Comparison of ENCODE assay signal across 14 cellular contexts in the genomic region with DNA sequence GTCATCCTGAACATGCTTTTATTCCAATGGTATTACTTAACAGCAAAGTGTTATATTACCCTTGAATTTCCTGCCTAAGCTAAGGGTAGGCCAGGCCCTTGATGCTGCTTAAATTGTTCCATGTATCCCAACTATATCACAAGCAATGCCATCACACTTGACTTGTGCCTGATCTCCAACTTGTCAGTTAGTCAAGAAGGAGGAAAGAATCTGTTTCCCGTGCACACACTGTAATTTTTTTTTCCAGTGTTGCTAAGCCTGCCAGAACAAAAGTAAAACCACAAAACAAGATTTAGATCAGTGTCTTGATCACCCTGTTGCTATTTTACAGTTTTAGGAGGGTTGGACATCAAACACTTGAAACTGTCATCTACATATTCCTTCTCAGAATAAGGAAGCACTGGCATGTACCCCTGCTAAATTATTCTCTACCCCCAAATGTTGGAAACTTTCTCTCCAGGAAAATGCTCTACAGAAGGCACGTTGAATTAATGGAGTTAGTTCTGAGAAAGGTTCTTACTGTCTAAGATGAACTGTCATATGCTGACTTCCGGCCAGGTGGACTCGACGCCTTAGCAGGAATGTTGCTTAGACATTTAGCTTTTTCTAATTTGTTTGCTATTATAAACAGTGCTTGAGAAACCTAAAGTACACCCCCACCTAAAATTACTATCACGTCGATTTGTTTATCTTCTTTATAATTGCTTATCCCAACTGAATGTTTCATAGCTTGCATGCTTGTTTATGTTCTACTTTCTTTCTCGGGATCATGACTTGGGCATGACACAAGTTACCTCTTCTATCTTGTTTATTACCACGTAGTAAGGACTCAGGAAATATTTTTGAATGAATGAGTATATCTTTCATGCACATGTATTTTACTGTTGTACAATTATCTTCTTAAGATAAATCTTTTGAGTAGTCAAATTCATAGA.
DNase-seq lines count a peak whose midpoint lies in the region; ATAC-seq and TF ChIP-seq lines count a peak whose summit lies in the region.
"Had no signal": no experiment of that assay in that cellular context is flagged by ENCODE, and none has a peak within 500 bp of the region (broad histone marks: within the 10 kb centered on the region; RNA-seq: fewer than 3 reads in every experiment).

No MANE protein-coding gene starts in this region.

- CTCF ChIA-PET in CD4-positive, alpha-beta T cell (lab: Charles Lee): interaction anchor here (1.1 kb wide), 1 partner anchor 43 kb away, joined by 3 read pairs; no protein-coding TSS in a partner anchor
- CTCF ChIA-PET in HEK293 (lab: Yijun Ruan, JAX): no interaction called here

- no peaks in the 10 kb centered on the region for H3K9me3 ChIP-seq in CD4-positive, alpha-beta T cell (ENCODE audit: control insufficient read depth, low read length)
- no peaks in the 10 kb centered on the region for H3K9me3 ChIP-seq in HEK293 (ENCODE audit: control insufficient read depth, insufficient read depth, low read depth, low read length)

- peaks cover 48% of the 10 kb centered on the region for H3K4me1 Mint-ChIP-seq in CD4-positive, alpha-beta T cell (ENCODE audit: low read depth)
- H3K4me1 Mint-ChIP-seq in activated T-helper 2 cell treated with anti-CD3 and anti-CD28 coated beads, Interferon-gamma antibody, Interleukin-2, Interleukin-4, amounts not matched to agents 10 μg/mL and 5 μg/mL and 100 μg/mL, durations not matched to agents 14 hours and 24 hours and 36 hours (ENCODE audit: low read depth): peaks cover 42% of the 10 kb centered on the region
- H3K4me1 Mint-ChIP-seq in mesothelial cell of epicardium: peaks cover 33% of the 10 kb centered on the region

- H3K27ac Mint-ChIP-seq in CD4-positive, alpha-beta T cell: peak overlapping the region; percentile 86
- peak overlapping the region; percentile 76 for H3K27ac Mint-ChIP-seq in activated T-helper 2 cell treated with anti-CD3 and anti-CD28 coated beads, Interferon-gamma antibody, Interleukin-2, Interleukin-4, amounts not matched to agents 10 μg/mL and 5 μg/mL and 100 μg/mL, durations not matched to agents 14 hours and 24 hours and 36 hours
- H3K27ac Mint-ChIP-seq in mesothelial cell of epicardium: peak overlapping the region; percentile 0
- H3K27ac Mint-ChIP-seq: activated B cell treated with CpG ODN at 0.5 μM for 24 hours; H9; stimulated activated effector memory CD8-positive, alpha-beta T cell treated with anti-CD3 and anti-CD28 coated beads, Interleukin-12 subunit alpha, Interleukin-12 subunit beta, amount 100 ng/mL, for 72 hours had no signal

- POLR2A ChIA-PET in CD4-positive, alpha-beta T cell (lab: Charles Lee): interaction anchor here (0.7 to 1.2 kb wide), 2 partner anchors 15 to 105 kb away, joined by 3 to 4 read pairs; no protein-coding TSS in a partner anchor
- POLR2A ChIA-PET in HEK293 (lab: Yijun Ruan, JAX): no interaction called here

- H3K4me3 ChIP-seq in HEK293 (ENCODE audit: low read depth, low read length): no peak overlapping the region

- peaks cover 13% of the 10 kb centered on the region for H3K4me1 ChIP-seq in HEK293 (ENCODE audit: control insufficient read depth, insufficient read depth, low read length)
- H3K4me1 ChIP-seq: foreskin keratinocyte had no signal

- peak overlapping the region; percentile 16 for H3K27ac ChIP-seq in CD4-positive, alpha-beta T cell (ENCODE audit: low read depth, low read length)
- H3K27ac ChIP-seq in HEK293 (ENCODE audit: extremely low read depth, low read depth, low read length): no peak overlapping the region
- H3K27ac ChIP-seq: foreskin keratinocyte had no signal

- H3K36me3 ChIP-seq in HEK293 (ENCODE audit: control insufficient read depth in 2 of 2, insufficient read depth in 1 of 2, low read length in 2 of 2): no peaks in the 10 kb centered on the region

- no peaks in the 10 kb centered on the region for H3K9me3 Mint-ChIP-seq in CD4-positive, alpha-beta T cell
- no peaks in the 10 kb centered on the region for H3K9me3 Mint-ChIP-seq in activated T-helper 2 cell treated with anti-CD3 and anti-CD28 coated beads, Interferon-gamma antibody, Interleukin-2, Interleukin-4, amounts not matched to agents 10 μg/mL and 5 μg/mL and 100 μg/mL, durations not matched to agents 14 hours and 24 hours and 36 hours
- H3K9me3 Mint-ChIP-seq in mesothelial cell of epicardium: no peaks in the 10 kb centered on the region
- H3K9me3 Mint-ChIP-seq: activated B cell treated with CpG ODN at 0.5 μM for 24 hours; H9; stimulated activated effector memory CD8-positive, alpha-beta T cell treated with anti-CD3 and anti-CD28 coated beads, Interleukin-12 subunit alpha, Interleukin-12 subunit beta, amount 100 ng/mL, for 72 hours had no signal

- no peak for TF ChIP-seq CTCF in CD4-positive, alpha-beta T cell (IDR thresholded peaks at IDR 0.05)
- no peak for TF ChIP-seq CTCF in HEK293 (tag by site-specific recombination; IDR thresholded peaks at IDR 0.05)
- TF ChIP-seq CTCF in mesothelial cell of epicardium (IDR thresholded peaks at IDR 0.05; ENCODE audit: unreplicated experiment): no peak

- H3K4me3 Mint-ChIP-seq in CD4-positive, alpha-beta T cell: peak overlapping the region; percentile 26
- H3K4me3 Mint-ChIP-seq in activated T-helper 2 cell treated with anti-CD3 and anti-CD28 coated beads, Interferon-gamma antibody, Interleukin-2, Interleukin-4, amounts not matched to agents 10 μg/mL and 5 μg/mL and 100 μg/mL, durations not matched to agents 14 hours and 24 hours and 36 hours (ENCODE audit: low read depth): no peak overlapping the region
- no peak overlapping the region for H3K4me3 Mint-ChIP-seq in mesothelial cell of epicardium
- H3K4me3 Mint-ChIP-seq: activated B cell treated with CpG ODN at 0.5 μM for 24 hours; H9; stimulated activated effector memory CD8-positive, alpha-beta T cell treated with anti-CD3 and anti-CD28 coated beads, Interleukin-12 subunit alpha, Interleukin-12 subunit beta, amount 100 ng/mL, for 72 hours had no signal

- no peaks in the 10 kb centered on the region for H3K36me3 Mint-ChIP-seq in CD4-positive, alpha-beta T cell (ENCODE audit: low read depth)
- H3K36me3 Mint-ChIP-seq in activated T-helper 2 cell treated with anti-CD3 and anti-CD28 coated beads, Interferon-gamma antibody, Interleukin-2, Interleukin-4, amounts not matched to agents 10 μg/mL and 5 μg/mL and 100 μg/mL, durations not matched to agents 14 hours and 24 hours and 36 hours (ENCODE audit: low read depth): no peaks in the 10 kb centered on the region
- H3K36me3 Mint-ChIP-seq in mesothelial cell of epicardium: no peaks in the 10 kb centered on the region

- no peaks in the 10 kb centered on the region for H3K27me3 ChIP-seq in CD4-positive, alpha-beta T cell (ENCODE audit: control insufficient read depth, insufficient read depth, low read length)
- H3K27me3 ChIP-seq: foreskin keratinocyte had no signal

- no peaks in the 10 kb centered on the region for H3K27me3 Mint-ChIP-seq in CD4-positive, alpha-beta T cell
- H3K27me3 Mint-ChIP-seq in activated T-helper 2 cell treated with anti-CD3 and anti-CD28 coated beads, Interferon-gamma antibody, Interleukin-2, Interleukin-4, amounts not matched to agents 10 μg/mL and 5 μg/mL and 100 μg/mL, durations not matched to agents 14 hours and 24 hours and 36 hours (ENCODE audit: low read depth): no peaks in the 10 kb centered on the region
- H3K27me3 Mint-ChIP-seq in mesothelial cell of epicardium (ENCODE audit: low read depth): no peaks in the 10 kb centered on the region
- H3K27me3 Mint-ChIP-seq: activated B cell treated with CpG ODN at 0.5 μM for 24 hours had no signal

- intact Hi-C loops in CD4-positive, alpha-beta T cell (cut with DNase I, micrococcal nuclease): loop anchor here in 1 of 2 experiments (5.0 kb wide), 1 partner anchor 185 kb away; no protein-coding TSS in a partner anchor
- intact Hi-C loops in activated T-helper 2 cell treated with anti-CD3 and anti-CD28 coated beads, Interferon-gamma antibody, Interleukin-2, Interleukin-4, amounts not matched to agents 10 μg/mL and 5 μg/mL and 100 μg/mL, durations not matched to agents 14 hours and 24 hours and 36 hours (cut with micrococcal nuclease): loop anchor here (1.0 to 10.0 kb wide), 3 partner anchors 10 to 435 kb away; no protein-coding TSS in a partner anchor

- DNase-seq in CD4-positive, alpha-beta T cell: no peak
- DNase-seq in activated T-helper 2 cell treated with anti-CD3 and anti-CD28 coated beads, Interferon-gamma antibody, Interleukin-2, Interleukin-4, amounts not matched to agents 10 μg/mL and 5 μg/mL and 100 μg/mL, durations not matched to agents 14 hours and 24 hours and 36 hours (ENCODE audit: low spot score): no peak
- DNase-seq in mesothelial cell of epicardium (ENCODE audit: low spot score in 2 of 2, unreplicated experiment in 2 of 2) (no peak), hippocampal formation (lab: John Stamatoyannopoulos, UW) (no peak)
- DNase-seq: activated B cell treated with CpG ODN at 0.5 μM for 24 hours, DMS79, H9, NCI-H187 had no signal

- peak; percentile 37 for ATAC-seq in CD4-positive, alpha-beta T cell (ENCODE audit: poor library complexity)
- ATAC-seq in HG02678 (IDR thresholded peaks at IDR 0.05; ENCODE audit: unreplicated experiment): no peak
- no peak for ATAC-seq in GM21390 (IDR thresholded peaks at IDR 0.05; ENCODE audit: unreplicated experiment)
- no peak for ATAC-seq in HG03571 (IDR thresholded peaks at IDR 0.05; ENCODE audit: unreplicated experiment)
- ATAC-seq: foreskin keratinocyte; stimulated activated effector memory CD8-positive, alpha-beta T cell treated with anti-CD3 and anti-CD28 coated beads, Interleukin-12 subunit alpha, Interleukin-12 subunit beta, amount 100 ng/mL, for 72 hours had no signal

TF ChIP-seq in HEK293, 187 proteins besides CTCF, POLR2A, EP300 and RAD21 (continues in another document):
- TF ChIP-seq, protein P1, sequence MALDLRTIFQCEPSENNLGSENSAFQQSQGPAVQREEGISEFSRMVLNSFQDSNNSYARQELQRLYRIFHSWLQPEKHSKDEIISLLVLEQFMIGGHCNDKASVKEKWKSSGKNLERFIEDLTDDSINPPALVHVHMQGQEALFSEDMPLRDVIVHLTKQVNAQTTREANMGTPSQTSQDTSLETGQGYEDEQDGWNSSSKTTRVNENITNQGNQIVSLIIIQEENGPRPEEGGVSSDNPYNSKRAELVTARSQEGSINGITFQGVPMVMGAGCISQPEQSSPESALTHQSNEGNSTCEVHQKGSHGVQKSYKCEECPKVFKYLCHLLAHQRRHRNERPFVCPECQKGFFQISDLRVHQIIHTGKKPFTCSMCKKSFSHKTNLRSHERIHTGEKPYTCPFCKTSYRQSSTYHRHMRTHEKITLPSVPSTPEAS (tag by site-specific recombination; IDR thresholded peaks at IDR 0.05): peak; percentile 29; the same call in 1 of the 2 replicates
- TF ChIP-seq ZNF169 (tag by site-specific recombination; IDR thresholded peaks at IDR 0.05) (no peak), ZFP3 (tag by site-specific recombination; IDR thresholded peaks at IDR 0.05; ENCODE audit: low read depth) (no peak), ZNF677 (tag by site-specific recombination; IDR thresholded peaks at IDR 0.05) (no peak)

Comparison
In these comparisons a context has a peak if more than half of its experiments do, and no peak if none do; other contexts are left out.
1. H3K27ac Mint-ChIP-seq: peak in every context shown above with its lines; median percentile 86 in CD4-positive, alpha-beta T cell; 76 in activated T-helper 2 cell treated with anti-CD3 and anti-CD28 coated beads, Interferon-gamma antibody, Interleukin-2, Interleukin-4, amounts not matched to agents 10 μg/mL and 5 μg/mL and 100 μg/mL, durations not matched to agents 14 hours and 24 hours and 36 hours; 0 in mesothelial cell of epicardium.